Comparison of ENCODE assay signal across 17 cellular contexts in the genomic region with DNA sequence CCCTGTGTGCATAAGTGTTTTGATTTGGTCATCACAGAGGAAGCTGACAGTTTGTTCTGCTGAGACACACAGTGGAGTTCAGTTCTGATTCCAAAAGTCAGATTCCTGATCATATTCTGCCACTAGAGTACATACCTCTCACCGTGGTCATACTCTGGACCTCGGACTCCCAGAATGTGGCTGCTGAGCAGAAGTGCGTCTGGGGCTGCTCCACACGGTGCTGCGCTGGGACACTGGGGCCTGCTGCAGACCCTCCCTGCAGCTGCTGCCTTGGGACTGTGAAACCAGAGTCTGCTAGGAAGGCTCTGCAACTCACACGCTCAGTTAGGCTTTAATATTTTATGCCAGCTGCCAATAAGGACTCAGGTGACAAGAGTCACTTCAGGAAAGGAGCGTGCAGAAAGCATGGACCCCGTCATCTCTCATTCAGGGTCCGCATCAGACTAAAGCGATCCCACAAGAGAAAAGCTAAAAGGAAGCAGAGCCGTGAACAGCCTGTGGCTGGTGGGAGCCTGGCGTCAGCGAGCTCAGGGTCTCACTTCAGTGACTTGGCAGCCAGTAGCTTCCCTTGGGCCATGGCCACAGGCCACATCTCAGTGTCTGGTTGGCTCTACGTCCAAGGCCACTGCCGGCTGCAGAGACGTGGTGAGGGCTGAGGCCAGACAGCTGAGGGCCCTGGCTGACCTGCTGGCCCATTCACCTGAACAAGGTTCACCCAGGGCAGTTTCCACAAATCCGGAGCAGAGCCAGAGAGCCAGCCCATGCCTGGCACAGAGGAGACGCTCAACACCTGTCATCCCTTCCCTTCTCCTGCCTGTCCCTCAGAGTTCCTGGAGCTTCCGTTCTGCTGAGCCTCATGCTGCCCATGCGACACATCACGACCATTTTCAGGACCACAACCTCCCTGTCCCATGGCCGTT. TPM values are rescaled to one million over a fixed set of nuclear protein-coding genes. Genes with fewer than 3 reads are reported as not detected.
A peak's percentile ranks its signal among the peaks of the same experiment; 100 is the strongest.
DNase-seq lines count a peak whose midpoint lies in the region; ATAC-seq, FAIRE-seq and TF ChIP-seq lines count a peak whose summit lies in the region.
"Had no signal": no experiment of that assay in that cellular context is flagged by ENCODE, and none has a peak within 500 bp of the region (broad histone marks: within the 10 kb centered on the region; RNA-seq: fewer than 3 reads in every experiment).

No MANE protein-coding gene starts in this region.

- dilution Hi-C loops in mammary epithelial cell (cut with HindIII; ENCODE audit: low sequenced_read_pairs): no loop called here

- TF ChIP-seq CTCF in Peyer's patch (IDR thresholded peaks at IDR 0.05) (no peak), right atrium auricular region (IDR thresholded peaks at IDR 0.05) (no peak), psoas muscle (IDR thresholded peaks at IDR 0.05) (no peak), mammary epithelial cell (conservative IDR thresholded peaks at IDR 0.05 in 1 of 2, IDR thresholded peaks at IDR 0.05 in 1 of 2; ENCODE audit: extremely low read depth in 1 of 2, insufficient read depth in 1 of 2, low read depth in 1 of 2, low read length in 2 of 2) (no peak)

- H3K9ac ChIP-seq in GM23248 (no peak overlapping the region), mammary epithelial cell (ENCODE audit: insufficient read depth, low read length) (no peak overlapping the region)

- in situ Hi-C loops in GM23248 (cut with MboI): no loop called here
- in situ Hi-C loops in mammary epithelial cell (cut with MboI; ENCODE audit: low sequenced_read_pairs in 2 of 2): no loop called here

- H2AFZ ChIP-seq in GM23248 (no peak overlapping the region), mammary epithelial cell (ENCODE audit: low read depth, low read length) (no peak overlapping the region)

- TF ChIP-seq POLR2A in Peyer's patch (IDR thresholded peaks at IDR 0.05) (no peak), GM12891 (IDR thresholded peaks at IDR 0.05; ENCODE audit: low read depth, low read length) (no peak)

- H3K27me3 ChIP-seq in GM23248 (replicated peaks; ENCODE audit: insufficient read depth) (peaks cover 23% of the 10 kb centered on the region), Peyer's patch (no peaks in the 10 kb centered on the region), right atrium auricular region (no peaks in the 10 kb centered on the region), psoas muscle (ENCODE audit: insufficient read depth in 3 of 3, low read length in 2 of 3) (no peaks in the 10 kb centered on the region), mammary epithelial cell (ENCODE audit: insufficient read depth, low read length) (no peaks in the 10 kb centered on the region)
- H3K27me3 ChIP-seq: esophagus muscularis mucosa had no signal

- BruUV-seq in mammary epithelial cell (replicated peaks; lab: Mats Ljungman, UMichigan): no TSS peak

- no peaks in the 10 kb centered on the region for H3K9me3 ChIP-seq in GM23248 (ENCODE audit: low read depth)
- no peaks in the 10 kb centered on the region for H3K9me3 ChIP-seq in Peyer's patch
- no peaks in the 10 kb centered on the region for H3K9me3 ChIP-seq in right atrium auricular region
- no peaks in the 10 kb centered on the region for H3K9me3 ChIP-seq in psoas muscle
- H3K9me3 ChIP-seq in mammary epithelial cell (replicated peaks; ENCODE audit: insufficient read depth, low read length): no peaks in the 10 kb centered on the region
- H3K9me3 ChIP-seq: esophagus muscularis mucosa had no signal

- no peaks in the 10 kb centered on the region for H3F3A ChIP-seq in GM23248 (ENCODE audit: insufficient read depth)

- H3K27ac ChIP-seq in GM23248: no peak overlapping the region
- peak overlapping the region in 2 of 4 donors; percentile 61 to 72 for H3K27ac ChIP-seq in Peyer's patch
- peak overlapping the region; percentile 16 to 51 for H3K27ac ChIP-seq in right atrium auricular region
- H3K27ac ChIP-seq in psoas muscle: peak overlapping the region; percentile 73
- H3K27ac ChIP-seq in mammary epithelial cell (ENCODE audit: insufficient read depth, low read depth, low read length): no peak overlapping the region
- H3K27ac ChIP-seq: esophagus muscularis mucosa had no signal

- H3K4me3 ChIP-seq in GM23248: no peak overlapping the region
- no peak overlapping the region for H3K4me3 ChIP-seq in Peyer's patch
- no peak overlapping the region for H3K4me3 ChIP-seq in right atrium auricular region
- H3K4me3 ChIP-seq in psoas muscle: no peak overlapping the region
- H3K4me3 ChIP-seq in mammary epithelial cell (replicated peaks in 1 of 3; ENCODE audit: insufficient read depth in 1 of 3, low read depth in 2 of 3, low read length in 3 of 3): no peak overlapping the region
- H3K4me3 ChIP-seq: esophagus muscularis mucosa had no signal

- intact Hi-C loops in psoas muscle (cut with DNase I): no loop called here
- intact Hi-C loops in mammary epithelial cell (cut with micrococcal nuclease): no loop called here

- H3K4me2 ChIP-seq in GM23248 (ENCODE audit: unreplicated experiment): no peak overlapping the region
- no peak overlapping the region for H3K4me2 ChIP-seq in mammary epithelial cell (ENCODE audit: insufficient read depth, low read depth, low read length)

- H3K79me2 ChIP-seq in GM23248 (ENCODE audit: insufficient read depth): no peaks in the 10 kb centered on the region
- no peaks in the 10 kb centered on the region for H3K79me2 ChIP-seq in mammary epithelial cell (ENCODE audit: insufficient read depth, low read length)

- ATAC-seq in psoas muscle: peak; percentile 80 to 91 (median 86)
- ATAC-seq: activated T-cell treated with anti-CD3 and anti-CD28 coated beads, Interleukin-2, amount 50 U/mL, for 4 hours; HCT116 had no signal

- H3K4me1 ChIP-seq in GM23248 (ENCODE audit: insufficient read depth) (no peaks in the 10 kb centered on the region), Peyer's patch (peaks cover 0 to 6% (median 2%) of the 10 kb centered on the region in 4 donors), right atrium auricular region (peaks cover 0 to 15% of the 10 kb centered on the region in 2 donors), psoas muscle (peaks cover 26% of the 10 kb centered on the region), mammary epithelial cell (ENCODE audit: insufficient read depth, low read length) (peaks cover 4% of the 10 kb centered on the region)

- 54 to 56% methylated on average over 22 of the region's 22 CpGs for WGBS in GM23248 (ENCODE audit: low coverage in 1 of 2, low lambda C conversion rate in 2 of 2, missing lambda C conversion rate in 2 of 2), 2 experiments
- WGBS in psoas muscle, 3 donors: 21 to 35% (median 22%) methylated on average over 22 of the region's 22 CpGs
- 76% methylated on average over 19 of the region's 22 CpGs for WGBS in mammary epithelial cell (ENCODE audit: low coverage, missing lambda C conversion rate)

- H3K36me3 ChIP-seq in GM23248 (ENCODE audit: low read depth): no peaks in the 10 kb centered on the region
- no peaks in the 10 kb centered on the region for H3K36me3 ChIP-seq in Peyer's patch
- no peaks in the 10 kb centered on the region for H3K36me3 ChIP-seq in right atrium auricular region
- no peaks in the 10 kb centered on the region for H3K36me3 ChIP-seq in psoas muscle (ENCODE audit: insufficient read depth in 1 of 2, low read depth in 1 of 2)
- H3K36me3 ChIP-seq in mammary epithelial cell (ENCODE audit: insufficient read depth, low read length): no peaks in the 10 kb centered on the region
- H3K36me3 ChIP-seq: esophagus muscularis mucosa had no signal

- H4K20me1 ChIP-seq in GM23248 (ENCODE audit: insufficient read depth): no peaks in the 10 kb centered on the region
- H4K20me1 ChIP-seq in mammary epithelial cell (ENCODE audit: insufficient read depth, low read length): no peaks in the 10 kb centered on the region

- CTCF ChIA-PET in mammary epithelial cell (lab: Charles Lee; ENCODE audit: low non-redundant PET): no interaction called here

- H3K9me2 ChIP-seq in GM23248 (ENCODE audit: insufficient read depth): no peaks in the 10 kb centered on the region

- DNase-seq in GM23248 (peak; percentile 16), Peyer's patch (peak in 2 of 3 donors; percentile 71 to 76), right atrium auricular region (ENCODE audit: low spot score) (no peak), psoas muscle (peak; percentile 54 to 64), LoVo (ENCODE audit: low spot score) (no peak), NCI-H2107 (lab: John Stamatoyannopoulos, UW) (no peak), GM12891 (ENCODE audit: insufficient read length, low spot score) (no peak), mammary epithelial cell (no peak)
- DNase-seq: activated CD4-positive, alpha-beta T cell treated with anti-CD3 and anti-CD28 coated beads, Interleukin-2, amount 10 ng/mL, durations not matched to agents 24 days and 14 days; activated T-cell treated with anti-CD3 and anti-CD28 coated beads, Interleukin-2, amount 50 U/mL, for 4 hours; cortex of kidney; NCI-H2029; occipital lobe; stimulated activated CD4-positive, alpha-beta T cell treated with anti-CD3 and anti-CD28 coated beads, Interleukin-15, amount 100 ng/mL, for 24 hours; T1000 had no signal

- no peak for FAIRE-seq in GM12891 (lab: Jason Lieb, UNC)

TF ChIP-seq in GM12891, 5 proteins besides CTCF, POLR2A, EP300 and RAD21:
- TF ChIP-seq TAF1 (IDR thresholded peaks at IDR 0.05; ENCODE audit: low read depth, low read length) (no peak), POU2F2 (IDR thresholded peaks at IDR 0.05; ENCODE audit: low read depth, low read length) (no peak), POLR2AphosphoS5 (IDR thresholded peaks at IDR 0.05; ENCODE audit: low read depth, low read length) (no peak), SPI1 (IDR thresholded peaks at IDR 0.05; ENCODE audit: low read depth, low read length) (no peak), PAX5 (IDR thresholded peaks at IDR 0.05; ENCODE audit: insufficient read depth, low read length, severe bottlenecking) (no peak)

RNA-seq across cellular contexts. Expression of gene KIFC3, which starts 24.7 kb away (rescaled TPM):
- total RNA-seq in GM23248 (2014; rRNA removed; shearing (Covaris generic)): 50.0 and 65.3 TPM in 2 replicates
- 27.0 and 28.4 TPM in 2 replicates for polyA plus RNA-seq in GM23248 (2016; fragmentation: Nextera tagmentation; extraction: Ambion mirVana)
- 100 to 1,000 TPM in 3 of 4 donors, 10 to 100 TPM in 1; 29.7 to 530 (median 272) TPM for total RNA-seq in Peyer's patch
- 10 to 100 TPM; 40.6 to 59.5 TPM for total RNA-seq in right atrium auricular region
- 10 to 100 TPM in 1 of 4 donors, 1 to 10 TPM in 3; 6.3 to 17.8 (median 7.9) TPM for total RNA-seq in psoas muscle
- 1 to 10 TPM; 3.1 to 7.5 (median 4.3) TPM for polyA plus RNA-seq in psoas muscle
- 1.3 TPM for polyA plus RNA-seq in GM12891 (2012; ENCODE audit: low read depth, missing spikeins)
- 10 to 100 TPM; 35.8 to 59.8 TPM for total RNA-seq in mammary epithelial cell
- 21.9 TPM for polyA plus RNA-seq in mammary epithelial cell
- 9.4 TPM for polyA minus RNA-seq in mammary epithelial cell

Comparison
In these comparisons a context has a peak if more than half of its experiments do, and no peak if none do; other contexts are left out.
1. DNase-seq: peak in GM23248 (single experiment), Peyer's patch (2 of 3) and psoas muscle (2 of 2); none in right atrium auricular region (single experiment), LoVo (single experiment), NCI-H2107 (single experiment), GM12891 (single experiment) and mammary epithelial cell (single experiment).
2. H3K27ac ChIP-seq: peak in right atrium auricular region (2 of 2) and psoas muscle (single experiment); none in GM23248 (single experiment) and mammary epithelial cell (single experiment).